23 cellular contexts compared by ENCODE assay signal in the genomic region with DNA sequence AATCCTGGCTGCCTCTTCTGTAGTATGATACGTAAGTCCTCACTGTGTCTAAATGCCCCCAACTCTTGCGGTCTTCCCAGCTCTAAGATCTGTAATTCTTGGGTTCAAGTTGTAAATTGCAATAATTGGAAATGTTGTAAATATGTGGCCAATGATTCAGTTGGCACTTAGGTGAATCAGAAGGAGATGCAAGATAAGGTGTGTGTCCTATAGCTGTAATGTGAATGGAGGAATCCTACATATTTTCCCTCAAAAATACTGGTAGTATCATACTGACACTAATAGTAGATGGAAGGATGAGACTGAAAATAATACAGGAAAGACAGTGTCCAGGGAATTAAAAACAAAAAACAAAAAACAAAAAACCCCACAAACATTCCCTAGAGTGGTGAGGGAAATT.
"Had no signal": no experiment of that assay in that cellular context is flagged by ENCODE, and none has a peak within 500 bp of the region (broad histone marks: within the 10 kb centered on the region; RNA-seq: fewer than 3 reads in every experiment).

No MANE protein-coding gene starts in this region.

- H3K4me3 ChIP-seq: ovary, right lobe of liver, suprapubic skin, transverse colon, upper lobe of right lung, uterus had no signal

- H3K9me3 ChIP-seq: ovary, right lobe of liver, suprapubic skin, transverse colon, upper lobe of right lung, uterus had no signal

- H3K36me3 Mint-ChIP-seq: naive thymus-derived CD4-positive, alpha-beta T cell; stimulated activated naive B cell treated with anti-CD40 and anti-IgM and Interleukin-4, amounts not matched to agents 10 μg/mL and 1 μg/mL and 100 μg/mL, for 72 hours had no signal

- H3K27me3 ChIP-seq: ovary, right lobe of liver, suprapubic skin, transverse colon, upper lobe of right lung, uterus had no signal

- H3K9me3 Mint-ChIP-seq: nephron; stimulated activated naive B cell treated with anti-CD40 and anti-IgM and Interleukin-4, amounts not matched to agents 10 μg/mL and 1 μg/mL and 100 μg/mL, for 72 hours; stimulated activated naive CD8-positive, alpha-beta T cell treated with anti-CD3 and anti-CD28 coated beads, Interleukin-15, Interleukin-2, amounts not matched to agents 100 ng/mL and 50 ng/mL, for 24 hours had no signal

- ATAC-seq: naive thymus-derived CD4-positive, alpha-beta T cell; stimulated activated naive B cell treated with anti-CD40 and anti-IgM and Interleukin-4, amounts not matched to agents 10 μg/mL and 1 μg/mL and 100 μg/mL, for 72 hours; upper lobe of right lung had no signal

- H3K27me3 Mint-ChIP-seq: stimulated activated naive B cell treated with anti-CD40 and anti-IgM and Interleukin-4, amounts not matched to agents 10 μg/mL and 1 μg/mL and 100 μg/mL, for 72 hours had no signal

- H3K36me3 ChIP-seq: ovary, right lobe of liver, suprapubic skin, transverse colon, upper lobe of right lung, uterus had no signal

- FAIRE-seq: frontal cortex, kidney, small intestine had no signal

- H3K27ac Mint-ChIP-seq: stimulated activated naive B cell treated with anti-CD40 and anti-IgM and Interleukin-4, amounts not matched to agents 10 μg/mL and 1 μg/mL and 100 μg/mL, for 72 hours; stimulated activated naive CD8-positive, alpha-beta T cell treated with anti-CD3 and anti-CD28 coated beads, Interleukin-15, Interleukin-2, amounts not matched to agents 100 ng/mL and 50 ng/mL, for 24 hours had no signal

- H3K4me3 Mint-ChIP-seq: naive thymus-derived CD4-positive, alpha-beta T cell; nephron; stimulated activated naive B cell treated with anti-CD40 and anti-IgM and Interleukin-4, amounts not matched to agents 10 μg/mL and 1 μg/mL and 100 μg/mL, for 72 hours; stimulated activated naive CD8-positive, alpha-beta T cell treated with anti-CD3 and anti-CD28 coated beads, Interleukin-15, Interleukin-2, amounts not matched to agents 100 ng/mL and 50 ng/mL, for 24 hours had no signal

- H3K4me1 ChIP-seq: uterus had no signal

- DNase-seq: cerebellar nuclear complex; cortex of kidney; effector memory CD4-positive, alpha-beta T cell; kidney; mesenchymal stem cell; midbrain; naive thymus-derived CD4-positive, alpha-beta T cell; occipital lobe; ovary; posterior cingulate gyrus; retina; right lobe of liver; small intestine; stimulated activated CD4-positive, alpha-beta T cell treated with anti-CD3 and anti-CD28 coated beads, Interleukin-15, amount 100 ng/mL, for 24 hours; stimulated activated CD4-positive, alpha-beta T cell treated with anti-CD3 and anti-CD28 coated beads, Interleukin-2, amount 100 ng/mL, for 48 hours; stimulated activated naive B cell treated with anti-CD40 and anti-IgM and Interleukin-4, amounts not matched to agents 10 μg/mL and 1 μg/mL and 100 μg/mL, for 72 hours; transverse colon; upper lobe of right lung; uterus had no signal

- H3K27ac ChIP-seq: ovary, right lobe of liver, suprapubic skin, transverse colon, upper lobe of right lung, uterus had no signal
